1 cellular context compared by ENCODE assay signal in genomic region chr2:20343128-20343527, GRCh38.
TF ChIP-seq lines count a peak whose summit lies in the region.

No MANE protein-coding gene starts in this region.

TF ChIP-seq in GM12878, 131 proteins besides CTCF, POLR2A, EP300 and RAD21 (continued from another document):
- TF ChIP-seq ZBTB11 (CRISPR knock-in tag; IDR thresholded peaks at IDR 0.05) (no peak), ZBTB40 (IDR thresholded peaks at IDR 0.05; ENCODE audit: borderline replicate concordance) (no peak), NFYA (IDR thresholded peaks at IDR 0.05; ENCODE audit: borderline replicate concordance, low read depth, low read length) (no peak), ZNF274 (IDR thresholded peaks at IDR 0.05; ENCODE audit: insufficient read depth, insufficient read length) (no peak), EGR1 (IDR thresholded peaks at IDR 0.05; ENCODE audit: borderline replicate concordance in 1 of 2, low read depth in 2 of 2, low read length in 2 of 2) (no peak), ZNF687 (IDR thresholded peaks at IDR 0.05) (no peak), ASH2L (IDR thresholded peaks at IDR 0.05; ENCODE audit: borderline replicate concordance, low read depth) (no peak), USF2 (IDR thresholded peaks at IDR 0.05; ENCODE audit: borderline replicate concordance, low read depth, low read length) (no peak), RFX5 (IDR thresholded peaks at IDR 0.05; ENCODE audit: low read depth, low read length) (no peak), ETV6 (conservative IDR thresholded peaks at IDR 0.05 in 1 of 2, IDR thresholded peaks at IDR 0.05 in 1 of 2; ENCODE audit: borderline replicate concordance in 1 of 2, low read depth in 1 of 2) (no peak), BACH1 (IDR thresholded peaks at IDR 0.05; ENCODE audit: borderline replicate concordance) (no peak), ESRRA (IDR thresholded peaks at IDR 0.05; ENCODE audit: low read length) (no peak), RCOR1 (conservative IDR thresholded peaks at IDR 0.05; ENCODE audit: low read depth, low read length) (no peak), SPI1 (IDR thresholded peaks at IDR 0.05; ENCODE audit: borderline replicate concordance, insufficient read depth, low read depth, low read length) (no peak), SMAD5 (IDR thresholded peaks at IDR 0.05; ENCODE audit: low read depth) (no peak), IRF3 (IDR thresholded peaks at IDR 0.05) (no peak)
